In the genomic region with DNA sequence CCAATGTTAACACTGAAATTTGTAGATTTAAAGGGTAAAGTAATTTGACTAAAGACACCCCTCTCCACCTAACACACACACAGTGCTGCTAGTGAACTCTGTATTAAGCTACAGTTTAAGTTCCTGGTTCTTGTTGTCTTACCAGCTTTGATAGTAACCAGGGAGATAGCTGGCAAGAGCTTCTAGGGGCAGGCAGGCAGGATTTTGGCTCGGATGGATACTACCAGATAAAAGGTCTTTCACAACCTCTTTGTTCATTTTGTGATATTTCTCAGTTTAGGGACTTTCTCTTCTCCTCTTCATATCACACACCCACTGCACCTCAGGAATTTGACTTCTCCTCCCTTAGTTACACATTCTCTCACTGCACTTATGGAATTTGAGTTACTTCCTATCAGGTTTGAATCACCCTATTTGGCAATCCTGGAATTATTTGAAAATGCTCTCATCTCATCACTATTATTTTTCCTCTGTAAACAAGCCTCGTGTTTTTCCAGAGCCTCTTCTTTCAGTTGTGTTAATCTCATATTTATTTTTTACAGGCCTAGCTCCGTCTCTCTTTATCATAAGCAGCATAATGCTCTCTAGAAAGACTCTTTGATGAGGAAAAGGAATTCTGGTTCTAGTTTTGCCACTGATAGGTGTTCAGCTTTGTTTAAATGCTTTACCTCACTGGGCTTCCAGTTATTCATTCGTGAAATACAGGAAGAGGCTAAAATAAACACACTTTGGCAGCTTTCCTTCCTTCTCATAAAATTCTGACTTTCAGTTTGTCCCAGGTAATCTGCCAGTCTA, we compare ENCODE assay signal across 8 cellular contexts. TPM values are rescaled to one million over a fixed set of nuclear protein-coding genes. Genes with fewer than 3 reads are reported as not detected.
DNase-seq lines count a peak whose midpoint lies in the region; ATAC-seq and TF ChIP-seq lines count a peak whose summit lies in the region.

No MANE protein-coding gene starts in this region.

- no peaks in the 10 kb centered on the region for H3K4me1 ChIP-seq in fibroblast of lung (ENCODE audit: control insufficient read depth, extremely low read depth, insufficient read depth, low read length)

- peak overlapping the region; percentile 61 for H2AFZ ChIP-seq in fibroblast of lung (ENCODE audit: low read length)

- no peak overlapping the region for H3K4me3 ChIP-seq in fibroblast of lung (replicated peaks in 1 of 4; ENCODE audit: control extremely low read depth in 1 of 4, insufficient read depth in 1 of 4, low read depth in 3 of 4, low read length in 4 of 4)

- no peaks in the 10 kb centered on the region for H4K20me1 ChIP-seq in fibroblast of lung (ENCODE audit: control insufficient read depth, extremely low read depth, insufficient read depth, low read length)

- H3K9me3 Mint-ChIP-seq in activated T-cell treated with anti-CD3 and anti-CD28 coated beads, Interleukin-2, amount 50 U/mL, for 72 hours = peaks cover 7 to 11% of the 10 kb centered on the region in 2 donors

- ATAC-seq in omental fat pad (ENCODE audit: low FRiP score) = peak; percentile 95
- ATAC-seq in activated T-cell treated with anti-CD3 and anti-CD28 coated beads, Interleukin-2, amount 50 U/mL, for 72 hours (replicated peaks in 1 of 2) = no peak
- ATAC-seq in HG03025 (IDR thresholded peaks at IDR 0.05; ENCODE audit: low FRiP score, unreplicated experiment) = no peak
- no peak for ATAC-seq in HG03175 (IDR thresholded peaks at IDR 0.05; ENCODE audit: unreplicated experiment)

- no peaks in the 10 kb centered on the region for H3K27me3 ChIP-seq in fibroblast of lung (ENCODE audit: control insufficient read depth, insufficient read depth, low read length)

- no peaks in the 10 kb centered on the region for H3K79me2 ChIP-seq in fibroblast of lung (ENCODE audit: control insufficient read depth, insufficient read depth, low read length)

- POLR2A ChIA-PET in RWPE1 (lab: Yijun Ruan, JAX; ENCODE audit: low non-redundant PET) = no interaction called here

- peaks cover under 1 to 3% of the 10 kb centered on the region in 2 donors for H3K36me3 Mint-ChIP-seq in activated T-cell treated with anti-CD3 and anti-CD28 coated beads, Interleukin-2, amount 50 U/mL, for 72 hours (ENCODE audit: insufficient read depth in 2 of 2)

- no peak overlapping the region for H3K4me3 Mint-ChIP-seq in activated T-cell treated with anti-CD3 and anti-CD28 coated beads, Interleukin-2, amount 50 U/mL, for 72 hours

- peaks cover 3% of the 10 kb centered on the region for H3K4me1 Mint-ChIP-seq in activated T-cell treated with anti-CD3 and anti-CD28 coated beads, Interleukin-2, amount 50 U/mL, for 72 hours (ENCODE audit: low read depth)

- H3K9ac ChIP-seq in fibroblast of lung (ENCODE audit: insufficient read depth, low read length) = no peak overlapping the region

- peaks cover 30% of the 10 kb centered on the region for H3K27me3 Mint-ChIP-seq in activated T-cell treated with anti-CD3 and anti-CD28 coated beads, Interleukin-2, amount 50 U/mL, for 72 hours (ENCODE audit: low read depth)

- peak overlapping the region; percentile 68 for H3K4me2 ChIP-seq in fibroblast of lung (ENCODE audit: extremely low read depth, insufficient read depth, low read length)

- H3K9me3 ChIP-seq in fibroblast of lung (ENCODE audit: control insufficient read depth, insufficient read depth, low read depth, low read length) = no peaks in the 10 kb centered on the region

- no peak overlapping the region for H3K27ac Mint-ChIP-seq in activated T-cell treated with anti-CD3 and anti-CD28 coated beads, Interleukin-2, amount 50 U/mL, for 72 hours

- TF ChIP-seq CTCF in RWPE1 (conservative IDR thresholded peaks at IDR 0.05; ENCODE audit: low read depth) (no peak), fibroblast of lung (conservative IDR thresholded peaks at IDR 0.05 in 1 of 2, IDR thresholded peaks at IDR 0.05 in 1 of 2; ENCODE audit: low read depth in 1 of 2, low read length in 2 of 2) (no peak), omental fat pad (IDR thresholded peaks at IDR 0.05) (no peak)

- DNase-seq in DMS53 (lab: John Stamatoyannopoulos, UW) = peak; percentile 68
- peak; percentile 73 for DNase-seq in RWPE1 (ENCODE audit: low spot score)
- DNase-seq in fibroblast of lung (ENCODE audit: low read depth in 2 of 2) = peak; percentile 75 to 97
- DNase-seq in omental fat pad (ENCODE audit: low spot score) = no peak
- DNase-seq in activated T-cell treated with anti-CD3 and anti-CD28 coated beads, Interleukin-2, amount 50 U/mL, for 72 hours = no peak
- no peak for DNase-seq in activated CD4-positive, alpha-beta T cell treated with anti-CD3 and anti-CD28 coated beads for 1 hour

- no peak overlapping the region for H3K27ac ChIP-seq in RWPE1
- H3K27ac ChIP-seq in fibroblast of lung (ENCODE audit: insufficient read depth, low read length) = peak overlapping the region; percentile 78

- CTCF ChIA-PET in RWPE1 (lab: Yijun Ruan, JAX) = interaction anchor here (0.5 to 0.7 kb wide), 2 partner anchors 1114 to 1616 kb away, joined by 3 to 4 read pairs; no protein-coding TSS in a partner anchor

- H3K36me3 ChIP-seq in fibroblast of lung (ENCODE audit: control insufficient read depth, insufficient read depth, low read length) = no peaks in the 10 kb centered on the region

RNA-seq across cellular contexts. Expression of a gene that starts 23.0 kb away (rescaled TPM):
- 2.6 and 7.1 TPM in 2 replicates for total RNA-seq in fibroblast of lung
- polyA plus RNA-seq in fibroblast of lung = 3.0 TPM in 2 replicates
- 1.7 TPM in 2 replicates for polyA plus RNA-seq in fibroblast of lung (2012)
- 0.39 and 1.2 TPM in 2 replicates for polyA minus RNA-seq in fibroblast of lung (ENCODE audit: low replicate concordance)
- total RNA-seq in omental fat pad = 100 to 1,000 TPM in 1 of 4 donors, 10 to 100 TPM in 2, 1 to 10 TPM in 1; 2.7 to 184 (median 58.3) TPM
- 10 to 100 TPM in 1 of 2 donors, 1 to 10 TPM in 1; 1.6 to 12.3 TPM for total RNA-seq in activated T-cell treated with anti-CD3 and anti-CD28 coated beads, Interleukin-2, amount 50 U/mL, for 72 hours

RNA-seq across cellular contexts. Expression of a gene that starts 42.7 kb away (rescaled TPM):
- total RNA-seq in fibroblast of lung (under 0.01 and 0.33 TPM in 2 replicates), omental fat pad (under 1 TPM in 1 of 4 donors, not detected in 3; 0.37 TPM)
- 0.08 and 0.10 TPM in 2 replicates for polyA plus RNA-seq in fibroblast of lung
- 0.06 TPM in 1 of 2 replicates, not detected in the other for polyA plus RNA-seq in fibroblast of lung (2012)
- polyA minus RNA-seq in fibroblast of lung (ENCODE audit: low replicate concordance) = not detected in 2 replicates
- total RNA-seq in activated T-cell treated with anti-CD3 and anti-CD28 coated beads, Interleukin-2, amount 50 U/mL, for 72 hours = under 1 TPM in 1 of 2 donors, not detected in 1; 0.29 TPM

Comparison
In these comparisons a context has a peak if more than half of its experiments do, and no peak if none do; other contexts are left out.
1. DNase-seq: peak in DMS53 (single experiment), RWPE1 (single experiment) and fibroblast of lung (2 of 2); none in omental fat pad (single experiment), activated T-cell treated with anti-CD3 and anti-CD28 coated beads, Interleukin-2, amount 50 U/mL, for 72 hours (0 of 2) and activated CD4-positive, alpha-beta T cell treated with anti-CD3 and anti-CD28 coated beads for 1 hour (single experiment).